16 cellular contexts compared by ENCODE assay signal in genomic region chr11:26971961-26972360, GRCh38. TPM values are rescaled to one million over a fixed set of nuclear protein-coding genes. Genes with fewer than 3 reads are reported as not detected.
DNase-seq lines count a peak whose midpoint lies in the region; ATAC-seq, FAIRE-seq and TF ChIP-seq lines count a peak whose summit lies in the region.
"Had no signal": no experiment of that assay in that cellular context is flagged by ENCODE, and none has a peak within 500 bp of the region (broad histone marks: within the 10 kb centered on the region; RNA-seq: fewer than 3 reads in every experiment).

No MANE protein-coding gene starts in this region.

- H3K36me3 ChIP-seq in SK-N-SH (replicated peaks in 1 of 2; ENCODE audit: control insufficient read depth in 1 of 2, insufficient read depth in 2 of 2, low read length in 1 of 2) (no peaks in the 10 kb centered on the region), astrocyte (ENCODE audit: insufficient read depth, low read length) (no peaks in the 10 kb centered on the region), vagina (no peaks in the 10 kb centered on the region)
- H3K36me3 ChIP-seq: BLaER1 treated with 17β-estradiol and CSF1 and Interleukin-3, amounts not matched to agents 10 nM and 100 nM had no signal

- ATAC-seq in SK-N-SH treated with all-trans-retinoic acid at 6 μM for 48 hours (no peak), foreskin keratinocyte (peak; percentile 82), GM21619 (IDR thresholded peaks at IDR 0.05; ENCODE audit: unreplicated experiment) (no peak)

- peak; percentile 65 for FAIRE-seq in astrocyte (lab: Jason Lieb, UNC)

- no peaks in the 10 kb centered on the region for H3K9me3 Mint-ChIP-seq in astrocyte (ENCODE audit: unreplicated experiment)
- H3K9me3 Mint-ChIP-seq: H9 had no signal

- H3K27me3 ChIP-seq in SK-N-SH (ENCODE audit: insufficient read depth): no peaks in the 10 kb centered on the region
- H3K27me3 ChIP-seq in astrocyte (ENCODE audit: insufficient read depth, low read length): no peaks in the 10 kb centered on the region
- no peaks in the 10 kb centered on the region for H3K27me3 ChIP-seq in foreskin keratinocyte
- H3K27me3 ChIP-seq in vagina: no peaks in the 10 kb centered on the region
- H3K27me3 ChIP-seq: BLaER1 treated with 17β-estradiol and CSF1 and Interleukin-3, amounts not matched to agents 10 nM and 100 nM had no signal

- intact Hi-C loops in vagina (cut with DNase I): no loop called here

- H3K9me3 ChIP-seq in SK-N-SH: no peaks in the 10 kb centered on the region
- no peaks in the 10 kb centered on the region for H3K9me3 ChIP-seq in astrocyte (ENCODE audit: insufficient read depth, low read depth, low read length)
- no peaks in the 10 kb centered on the region for H3K9me3 ChIP-seq in vagina
- H3K9me3 ChIP-seq: BLaER1 treated with 17β-estradiol and CSF1 and Interleukin-3, amounts not matched to agents 10 nM and 100 nM had no signal

- CTCF ChIA-PET in SK-N-SH (lab: Yijun Ruan, JAX): no interaction called here

- H3K4me1 ChIP-seq in SK-N-SH (ENCODE audit: control insufficient read depth in 1 of 2, insufficient read depth in 2 of 2, low read depth in 1 of 2, low read length in 1 of 2): peaks cover 0 to 12% of the 10 kb centered on the region in 2 experiments; a peak in 1 of 4 replicates
- H3K4me1 ChIP-seq in astrocyte (ENCODE audit: insufficient read depth, low read length): peaks cover 16% of the 10 kb centered on the region
- peaks cover 30% of the 10 kb centered on the region for H3K4me1 ChIP-seq in foreskin keratinocyte
- peaks cover 22% of the 10 kb centered on the region for H3K4me1 ChIP-seq in vagina
- H3K4me1 ChIP-seq: BLaER1 treated with 17β-estradiol and CSF1 and Interleukin-3, amounts not matched to agents 10 nM and 100 nM had no signal

- no peaks in the 10 kb centered on the region for H3K36me3 Mint-ChIP-seq in astrocyte (ENCODE audit: low read depth, unreplicated experiment)
- H3K36me3 Mint-ChIP-seq: CD4-positive, CD25-positive, alpha-beta regulatory T cell had no signal

- H2AFZ ChIP-seq in SK-N-SH (ENCODE audit: low read depth) (no peak overlapping the region), astrocyte (ENCODE audit: low read depth, low read length) (no peak overlapping the region)

- peaks cover 6% of the 10 kb centered on the region for H3K4me1 Mint-ChIP-seq in astrocyte (ENCODE audit: low read depth, unreplicated experiment)
- H3K4me1 Mint-ChIP-seq: CD4-positive, CD25-positive, alpha-beta regulatory T cell; H9 had no signal

- H3K79me2 ChIP-seq in SK-N-SH (ENCODE audit: insufficient read depth) (no peaks in the 10 kb centered on the region), astrocyte (ENCODE audit: insufficient read depth, low read length) (no peaks in the 10 kb centered on the region)

- TF ChIP-seq POLR2A in vagina (IDR thresholded peaks at IDR 0.05): no peak

- POLR2A ChIA-PET in SK-N-SH (lab: Yijun Ruan, JAX): no interaction called here

- TF ChIP-seq EP300 in SK-N-SH (IDR thresholded peaks at IDR 0.05; ENCODE audit: borderline replicate concordance in 1 of 2, low read depth in 1 of 2, low read length in 1 of 2): no peak

- H3K9me2 ChIP-seq in SK-N-SH: no peaks in the 10 kb centered on the region

- H3K4me3 ChIP-seq in SK-N-SH (ENCODE audit: low read depth in 2 of 2, low read length in 1 of 2): no peak overlapping the region
- H3K4me3 ChIP-seq in astrocyte (ENCODE audit: insufficient read depth, low read depth, low read length): no peak overlapping the region
- no peak overlapping the region for H3K4me3 ChIP-seq in vagina
- H3K4me3 ChIP-seq: BLaER1 treated with 17β-estradiol and CSF1 and Interleukin-3, amounts not matched to agents 10 nM and 100 nM had no signal

- H3K27me3 Mint-ChIP-seq in astrocyte (ENCODE audit: low read depth, unreplicated experiment): no peaks in the 10 kb centered on the region
- H3K27me3 Mint-ChIP-seq: CD4-positive, CD25-positive, alpha-beta regulatory T cell had no signal

- H3K27ac Mint-ChIP-seq in astrocyte (ENCODE audit: unreplicated experiment): no peak overlapping the region
- H3K27ac Mint-ChIP-seq: CD4-positive, CD25-positive, alpha-beta regulatory T cell; H9 had no signal

- H3K4me2 ChIP-seq in SK-N-SH (no peak overlapping the region), astrocyte (ENCODE audit: low read length) (no peak overlapping the region)
- H3K4me2 ChIP-seq: BLaER1 treated with 17β-estradiol and CSF1 and Interleukin-3, amounts not matched to agents 10 nM and 100 nM had no signal

- H3K27ac ChIP-seq in SK-N-SH (ENCODE audit: low read depth in 2 of 2, low read length in 1 of 2) (no peak overlapping the region), astrocyte (ENCODE audit: low read depth, low read length) (no peak overlapping the region), foreskin keratinocyte (peak overlapping the region; percentile 17), vagina (no peak overlapping the region)
- H3K27ac ChIP-seq: 22Rv1; BLaER1 treated with 17β-estradiol and CSF1 and Interleukin-3, amounts not matched to agents 10 nM and 100 nM had no signal

- H3F3A ChIP-seq in SK-N-SH (replicated peaks; ENCODE audit: insufficient read depth): peaks cover 3% of the 10 kb centered on the region

- no peak overlapping the region for H3K4me3 Mint-ChIP-seq in astrocyte (ENCODE audit: unreplicated experiment)
- H3K4me3 Mint-ChIP-seq: CD4-positive, CD25-positive, alpha-beta regulatory T cell; H9 had no signal

- H3K9ac ChIP-seq in SK-N-SH (no peak overlapping the region), astrocyte (ENCODE audit: low read length) (no peak overlapping the region)
- H3K9ac ChIP-seq: BLaER1 treated with 17β-estradiol and CSF1 and Interleukin-3, amounts not matched to agents 10 nM and 100 nM had no signal

- H4K20me1 ChIP-seq in SK-N-SH (ENCODE audit: insufficient read depth) (no peaks in the 10 kb centered on the region), astrocyte (ENCODE audit: insufficient read depth, low read length) (no peaks in the 10 kb centered on the region)
- H4K20me1 ChIP-seq: BLaER1 treated with 17β-estradiol and CSF1 and Interleukin-3, amounts not matched to agents 10 nM and 100 nM had no signal

- WGBS in SK-N-SH (ENCODE audit: low lambda C conversion rate): 33% methylated on average over 2 of the region's 2 CpGs

- no peak for TF ChIP-seq RAD21 in SK-N-SH (IDR thresholded peaks at IDR 0.05; ENCODE audit: low read length)

- TF ChIP-seq CTCF in SK-N-SH (IDR thresholded peaks at IDR 0.05): no peak
- TF ChIP-seq CTCF in astrocyte (IDR thresholded peaks at IDR 0.05; ENCODE audit: insufficient read depth, low read depth, low read length): no peak
- no peak for TF ChIP-seq CTCF in foreskin keratinocyte (conservative IDR thresholded peaks at IDR 0.05)
- no peak for TF ChIP-seq CTCF in vagina (IDR thresholded peaks at IDR 0.05)

- no peak for DNase-seq in SK-N-SH
- DNase-seq in HCEC 1CT: peak; percentile 94
- peak; percentile 26 for DNase-seq in astrocyte (ENCODE audit: low read depth)
- DNase-seq in foreskin keratinocyte: peak in 1 of 2 donors; percentile 66
- no peak for DNase-seq in HuH-7 (ENCODE audit: low spot score)
- DNase-seq in vagina (ENCODE audit: extremely low spot score in 2 of 2): no peak
- DNase-seq: Calu3; CD4-positive, CD25-positive, alpha-beta regulatory T cell; DMS79 treated with DMSO at 0.1 percent for 48 hours; GOT3; H9 had no signal

TF ChIP-seq in SK-N-SH, 30 proteins besides CTCF, POLR2A, EP300 and RAD21:
- TF ChIP-seq GABPA (IDR thresholded peaks at IDR 0.05; ENCODE audit: low read depth): no peak
- peak; percentile 38; the same call in 1 of the 2 replicates for TF ChIP-seq TCF12 (IDR thresholded peaks at IDR 0.05)

TF ChIP-seq in SK-N-SH treated with all-trans-retinoic acid at 6 μM for 48 hours, 23 proteins besides CTCF, POLR2A, EP300 and RAD21 (continues in another document):
- no peak for TF ChIP-seq TOX (CRISPR knock-in tag; IDR thresholded peaks at IDR 0.05; ENCODE audit: borderline replicate concordance)
- no peak for TF ChIP-seq PPARA (CRISPR knock-in tag; IDR thresholded peaks at IDR 0.05; ENCODE audit: borderline replicate concordance)
- TF ChIP-seq CSRNP3 (CRISPR knock-in tag; IDR thresholded peaks at IDR 0.05): no peak
- no peak for TF ChIP-seq ZFP3 (CRISPR knock-in tag; IDR thresholded peaks at IDR 0.05)
- no peak for TF ChIP-seq SNAI2 (CRISPR knock-in tag; IDR thresholded peaks at IDR 0.05)
- TF ChIP-seq RARB (CRISPR knock-in tag; IDR thresholded peaks at IDR 0.05): no peak
- TF ChIP-seq ZNF565 (CRISPR knock-in tag; conservative IDR thresholded peaks at IDR 0.05; ENCODE audit: low read depth): no peak
- TF ChIP-seq CREB5 (CRISPR knock-in tag; IDR thresholded peaks at IDR 0.05; ENCODE audit: low read depth): no peak
- TF ChIP-seq GLIS3 (CRISPR knock-in tag; IDR thresholded peaks at IDR 0.05): no peak

RNA-seq across cellular contexts. Expression of gene FIBIN, which starts 22.0 kb away (rescaled TPM):
- polyA plus RNA-seq in SK-N-SH (2012; rRNA removed): 0.55 and 0.66 TPM in 2 replicates
- 0.45 and 0.47 TPM in 2 replicates for polyA plus RNA-seq in SK-N-SH (2012; cell fraction: cytosol; rRNA removed)
- polyA plus RNA-seq in SK-N-SH (2012; cell fraction: nucleus; rRNA removed): 0.59 and 0.75 TPM in 2 replicates
- total RNA-seq in astrocyte: 0.75 and 0.91 TPM in 2 replicates
- 0.21 and 0.41 TPM in 2 replicates for total RNA-seq in foreskin keratinocyte
- polyA plus RNA-seq in foreskin keratinocyte: 0.19 and 0.36 TPM in 2 replicates
- total RNA-seq in vagina: 118 TPM
- total RNA-seq: Calu3; CD4-positive, CD25-positive, alpha-beta regulatory T cell; H9; HT1080 had no signal
- polyA plus RNA-seq: CD4-positive, CD25-positive, alpha-beta regulatory T cell had no signal

Comparison
In these comparisons a context has a peak if more than half of its experiments do, and no peak if none do; other contexts are left out.
1. DNase-seq: peak in HCEC 1CT (single experiment) and astrocyte (single experiment); none in SK-N-SH (single experiment), HuH-7 (single experiment) and vagina (0 of 2).
2. RNA of gene FIBIN, which starts 22.0 kb away (total RNA-seq): 118 TPM in vagina (single experiment); 0.75 to 0.91 TPM in astrocyte and 0.21 to 0.41 TPM in foreskin keratinocyte; every median in the first group is over 10 times any median in the second.